In genomic region chr12:30197392-30198047, GRCh38 we compare ENCODE assay signal across 18 cellular contexts.
DNase-seq lines count a peak whose midpoint lies in the region; ATAC-seq and TF ChIP-seq lines count a peak whose summit lies in the region.
"Had no signal": no experiment of that assay in that cellular context is flagged by ENCODE, and none has a peak within 500 bp of the region (broad histone marks: within the 10 kb centered on the region; RNA-seq: fewer than 3 reads in every experiment).

No MANE protein-coding gene starts in this region.

- H3K14ac ChIP-seq in IMR-90 (replicated peaks; ENCODE audit: low read depth, low read length), result no peak overlapping the region

- H3K36me3 ChIP-seq in IMR-90 (ENCODE audit: control insufficient read depth, insufficient read depth, low read length), result no peaks in the 10 kb centered on the region
- H3K36me3 ChIP-seq in upper lobe of left lung, result no peaks in the 10 kb centered on the region
- H3K36me3 ChIP-seq: lower lobe of right lung had no signal

- H3K9me3 Mint-ChIP-seq in osteocyte (ENCODE audit: unreplicated experiment), result no peaks in the 10 kb centered on the region
- H3K9me3 Mint-ChIP-seq: activated CD8-positive, alpha-beta T cell treated with anti-CD3 and anti-CD28 coated beads for 36 hours; activated naive CD4-positive, alpha-beta T cell treated with anti-CD3 and anti-CD28 coated beads for 36 hours; stimulated activated naive CD8-positive, alpha-beta T cell treated with anti-CD3 and anti-CD28 coated beads, Interleukin-15, Interleukin-2, amounts not matched to agents 100 ng/mL and 50 ng/mL, for 24 hours had no signal

- BruUV-seq in IMR-90 (replicated peaks; lab: Mats Ljungman, UMichigan), result no TSS peak

- H3K27me3 ChIP-seq in IMR-90 (ENCODE audit: control insufficient read depth, insufficient read depth, low read length) (peaks cover 28% of the 10 kb centered on the region), upper lobe of left lung (no peaks in the 10 kb centered on the region)

- no peak for TF ChIP-seq RAD21 in IMR-90 (IDR thresholded peaks at IDR 0.05; ENCODE audit: low read length)

- peaks cover 3% of the 10 kb centered on the region for H3K27me3 Mint-ChIP-seq in osteocyte (ENCODE audit: unreplicated experiment)

- no CpG with 5 or more reads among the region's 6 CpGs for WGBS in IMR-90 (ENCODE audit: extremely low coverage in 2 of 2, insufficient read length in 1 of 2), 2 experiments
- 66 to 71% methylated on average over 6 of the region's 6 CpGs for WGBS in upper lobe of left lung, 2 donors

- no peak overlapping the region for H3K18ac ChIP-seq in IMR-90 (ENCODE audit: low read depth, low read length)

- TF ChIP-seq EP300 in upper lobe of left lung (IDR thresholded peaks at IDR 0.05), result no peak

- H3K4me3 Mint-ChIP-seq in osteocyte (ENCODE audit: unreplicated experiment), result no peak overlapping the region
- H3K4me3 Mint-ChIP-seq: activated CD8-positive, alpha-beta T cell treated with anti-CD3 and anti-CD28 coated beads for 36 hours; activated naive CD4-positive, alpha-beta T cell treated with anti-CD3 and anti-CD28 coated beads for 36 hours; IgD-negative memory B cell; stimulated activated naive CD8-positive, alpha-beta T cell treated with anti-CD3 and anti-CD28 coated beads, Interleukin-15, Interleukin-2, amounts not matched to agents 100 ng/mL and 50 ng/mL, for 24 hours had no signal

- H3K27ac Mint-ChIP-seq in osteocyte (ENCODE audit: unreplicated experiment), result peak overlapping the region; percentile 28
- H3K27ac Mint-ChIP-seq: activated CD8-positive, alpha-beta T cell treated with anti-CD3 and anti-CD28 coated beads for 36 hours; activated naive CD4-positive, alpha-beta T cell treated with anti-CD3 and anti-CD28 coated beads for 36 hours; IgD-negative memory B cell; stimulated activated naive CD8-positive, alpha-beta T cell treated with anti-CD3 and anti-CD28 coated beads, Interleukin-15, Interleukin-2, amounts not matched to agents 100 ng/mL and 50 ng/mL, for 24 hours had no signal

- peak; percentile 82 for ATAC-seq in GM19025 (IDR thresholded peaks at IDR 0.05; ENCODE audit: low read depth, unreplicated experiment)
- peak; percentile 59 for ATAC-seq in IMR-90 (ENCODE audit: low read depth)
- no peak for ATAC-seq in upper lobe of left lung (ENCODE audit: low FRiP score in 2 of 2)
- ATAC-seq: activated CD8-positive, alpha-beta T cell treated with anti-CD3 and anti-CD28 coated beads for 36 hours; lower lobe of right lung had no signal

- no peak overlapping the region for H4K91ac ChIP-seq in IMR-90 (ENCODE audit: insufficient read depth, low read depth, low read length)

- TF ChIP-seq POLR2A in IMR-90 (IDR thresholded peaks at IDR 0.05; ENCODE audit: low read depth, low read length) (no peak), upper lobe of left lung (IDR thresholded peaks at IDR 0.05) (no peak)

- H4K8ac ChIP-seq in IMR-90 (ENCODE audit: low read depth in 2 of 2, low read length in 2 of 2), result no peak overlapping the region

- POLR2A ChIA-PET in IMR-90 (lab: Charles Lee; ENCODE audit: unreplicated experiment), result no interaction called here

- dilution Hi-C loops in IMR-90 (cut with HindIII; ENCODE audit: low sequenced_read_pairs, unreplicated experiment), result no loop called here

- H3K23ac ChIP-seq in IMR-90 (ENCODE audit: low read depth, low read length), result no peak overlapping the region

- H4K5ac ChIP-seq in IMR-90 (ENCODE audit: low read depth, low read length), result no peak overlapping the region

- H3K4me3 ChIP-seq in IMR-90 (ENCODE audit: insufficient read depth, low read depth, low read length) (no peak overlapping the region), choroid plexus epithelial cell (ENCODE audit: low read depth, low read length) (no peak overlapping the region), upper lobe of left lung (no peak overlapping the region)
- H3K4me3 ChIP-seq: dorsolateral prefrontal cortex, lower lobe of right lung, PC-9 had no signal

- no peak overlapping the region for H2AFZ ChIP-seq in IMR-90 (replicated peaks; ENCODE audit: low read length, poor library complexity)
- H2AFZ ChIP-seq: PC-9 had no signal

- no peak overlapping the region for H2BK20ac ChIP-seq in IMR-90 (ENCODE audit: low read depth, low read length)

- TF ChIP-seq CTCF in IMR-90 (conservative IDR thresholded peaks at IDR 0.05; ENCODE audit: low read depth, low read length), result no peak
- no peak for TF ChIP-seq CTCF in choroid plexus epithelial cell (conservative IDR thresholded peaks at IDR 0.05; ENCODE audit: low read depth, low read length)
- no peak for TF ChIP-seq CTCF in osteocyte (IDR thresholded peaks at IDR 0.05)
- no peak for TF ChIP-seq CTCF in upper lobe of left lung (IDR thresholded peaks at IDR 0.05)

- no peak overlapping the region for H3K9ac ChIP-seq in IMR-90 (ENCODE audit: low read depth, low read length)

- H2BK5ac ChIP-seq in IMR-90 (ENCODE audit: low read depth, low read length, poor library complexity, severe bottlenecking), result no peak overlapping the region

- no peak overlapping the region for H2BK15ac ChIP-seq in IMR-90 (ENCODE audit: low read depth, low read length)

- no peak overlapping the region for H2AK9ac ChIP-seq in IMR-90 (replicated peaks; ENCODE audit: low read depth, low read length, poor library complexity)

- H3K4ac ChIP-seq in IMR-90 (ENCODE audit: low read depth, low read length), result no peak overlapping the region

- DNase-seq in IMR-90 (peak; percentile 43), choroid plexus epithelial cell (ENCODE audit: low read depth) (peak; percentile 31), osteocyte (ENCODE audit: extremely low spot score, unreplicated experiment) (no peak), NAMALWA (ENCODE audit: low spot score) (no peak), GM19240 (ENCODE audit: insufficient read length, low spot score) (no peak), upper lobe of left lung (no peak)
- DNase-seq: activated CD8-positive, alpha-beta T cell treated with anti-CD3 and anti-CD28 coated beads for 36 hours; activated naive CD4-positive, alpha-beta T cell treated with anti-CD3 and anti-CD28 coated beads for 36 hours; COR-L47; dorsolateral prefrontal cortex; hippocampal formation; lower lobe of right lung; NCI-H187; PC-9; stimulated activated CD4-positive, alpha-beta T cell treated with anti-CD3 and anti-CD28 coated beads, Interleukin-2, amount 100 ng/mL, for 48 hours had no signal

- no peak overlapping the region for H3K4me2 ChIP-seq in IMR-90 (ENCODE audit: low read depth, low read length)
- H3K4me2 ChIP-seq: PC-9 had no signal

- CTCF ChIA-PET in IMR-90 (lab: Yijun Ruan, JAX), result interaction anchor here (0.9 kb wide), 1 partner anchor 13 kb away, joined by 3 read pairs; no protein-coding TSS in a partner anchor

- no peaks in the 10 kb centered on the region for H3K79me1 ChIP-seq in IMR-90 (ENCODE audit: low read depth in 1 of 2, low read length in 2 of 2)

- intact Hi-C loops in IMR-90 (cut with micrococcal nuclease), result no loop called here

- H3K27ac ChIP-seq in IMR-90 (ENCODE audit: insufficient read depth, low read length) (no peak overlapping the region), upper lobe of left lung (no peak overlapping the region)
- H3K27ac ChIP-seq: dorsolateral prefrontal cortex, lower lobe of right lung, PC-9 had no signal

- no peaks in the 10 kb centered on the region for H3K36me3 Mint-ChIP-seq in osteocyte (ENCODE audit: unreplicated experiment)
- H3K36me3 Mint-ChIP-seq: IgD-negative memory B cell had no signal

- no peaks in the 10 kb centered on the region for H3K9me1 ChIP-seq in IMR-90 (ENCODE audit: insufficient read depth, low read length)

- in situ Hi-C loops in IMR-90 (cut with MboI; ENCODE audit: low sequenced_read_pairs), result no loop called here

- H3K4me1 ChIP-seq in IMR-90 (ENCODE audit: control insufficient read depth, insufficient read depth, low read length) (peaks cover 1% of the 10 kb centered on the region; the same call in 1 of the 2 replicates), upper lobe of left lung (peaks cover 0 to 11% (median 0%) of the 10 kb centered on the region in 4 donors)
- H3K4me1 ChIP-seq: lower lobe of right lung had no signal

- H3K9me3 ChIP-seq in IMR-90 (ENCODE audit: control insufficient read depth, insufficient read depth, low read length), result no peaks in the 10 kb centered on the region
- no peaks in the 10 kb centered on the region for H3K9me3 ChIP-seq in upper lobe of left lung
- H3K9me3 ChIP-seq: lower lobe of right lung had no signal

- no peak overlapping the region for H2BK120ac ChIP-seq in IMR-90 (ENCODE audit: low read depth, low read length)

- no peak overlapping the region for H2AK5ac ChIP-seq in IMR-90 (ENCODE audit: low read depth, low read length)

- H3K56ac ChIP-seq in IMR-90 (ENCODE audit: extremely low read depth, insufficient read depth, low read length), result no peak overlapping the region

- peaks cover 12% of the 10 kb centered on the region for H3K4me1 Mint-ChIP-seq in osteocyte (ENCODE audit: unreplicated experiment)
- H3K4me1 Mint-ChIP-seq: IgD-negative memory B cell had no signal

- H4K20me1 ChIP-seq in IMR-90 (ENCODE audit: insufficient read depth, low read length), result no peaks in the 10 kb centered on the region

TF ChIP-seq in IMR-90, 13 proteins besides CTCF, POLR2A, EP300 and RAD21 (continues in another document):
- TF ChIP-seq NFE2L2 (IDR thresholded peaks at IDR 0.05; ENCODE audit: low read depth, low read length) (no peak), SMC3 (IDR thresholded peaks at IDR 0.05; ENCODE audit: low read depth, low read length) (no peak), ELK1 (IDR thresholded peaks at IDR 0.05; ENCODE audit: borderline replicate concordance, low read depth, low read length) (no peak), FOS (IDR thresholded peaks at IDR 0.05; ENCODE audit: low read depth, low read length) (no peak), MXI1 (IDR thresholded peaks at IDR 0.05; ENCODE audit: borderline replicate concordance, low read depth, low read length) (no peak), USF2 (IDR thresholded peaks at IDR 0.05; ENCODE audit: low read depth, low read length) (no peak), RCOR1 (IDR thresholded peaks at IDR 0.05; ENCODE audit: insufficient replicate concordance, low read length) (no peak), CEBPB (IDR thresholded peaks at IDR 0.05; ENCODE audit: low read depth, low read length) (no peak)

Comparison
In these comparisons a context has a peak if more than half of its experiments do, and no peak if none do; other contexts are left out.
1. ATAC-seq: peak in GM19025 (single experiment) and IMR-90 (single experiment); none in upper lobe of left lung (0 of 2).
2. DNase-seq: peak in IMR-90 (single experiment) and choroid plexus epithelial cell (single experiment); none in osteocyte (single experiment), NAMALWA (single experiment), GM19240 (single experiment) and upper lobe of left lung (0 of 2).